In the genomic region with DNA sequence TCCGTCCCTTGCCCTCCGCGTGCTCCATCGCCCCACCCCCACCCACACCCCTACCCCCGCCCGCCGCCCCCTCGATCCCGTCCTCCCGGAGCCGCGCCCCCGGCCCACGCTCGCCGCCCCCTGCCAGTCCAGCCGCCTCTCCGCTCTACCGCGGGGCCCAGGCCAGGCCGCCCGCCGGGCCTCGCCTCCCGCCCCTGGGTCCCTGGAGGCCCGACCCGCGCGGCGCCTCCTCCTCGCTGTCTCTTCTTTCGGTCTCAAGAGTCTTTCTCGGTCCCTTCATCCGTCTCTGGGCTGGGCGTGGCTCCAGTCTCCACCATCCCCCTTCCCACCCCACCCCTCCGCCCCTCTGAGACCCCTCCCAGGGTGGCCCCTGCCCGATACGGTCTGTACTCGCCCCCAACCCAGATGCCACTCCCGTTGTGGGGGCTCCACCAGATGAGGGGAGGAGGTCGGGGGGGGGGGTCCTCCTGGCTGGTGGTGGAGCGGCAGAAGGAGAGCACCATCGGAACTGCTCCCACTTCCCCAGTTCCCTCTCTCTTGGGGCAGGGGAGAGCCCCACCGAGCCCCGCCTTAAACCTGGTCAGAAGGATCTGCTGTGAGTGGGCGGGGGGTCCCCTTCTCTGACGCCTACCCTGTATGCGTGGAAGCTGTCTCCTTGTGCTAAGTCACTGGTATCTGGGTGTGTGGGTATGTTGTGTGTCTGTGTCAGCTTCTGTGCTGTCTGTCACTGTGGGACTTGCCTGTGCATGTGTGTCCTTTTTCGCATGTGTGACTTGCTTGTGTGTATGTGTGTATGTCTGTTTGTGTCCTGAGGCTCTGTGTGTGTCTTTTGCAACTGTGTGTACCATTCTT, we compare ENCODE assay signal across 8 cellular contexts. TPM values are rescaled to one million over a fixed set of nuclear protein-coding genes. Genes with fewer than 3 reads are reported as not detected.
DNase-seq lines count a peak whose midpoint lies in the region; ATAC-seq and TF ChIP-seq lines count a peak whose summit lies in the region.

No MANE protein-coding gene starts in this region.

- ATAC-seq in GM18511 (IDR thresholded peaks at IDR 0.05; ENCODE audit: unreplicated experiment) (peak; percentile 35), upper lobe of left lung (ENCODE audit: low FRiP score in 2 of 2) (peak in 1 of 2 donors; percentile 28), HG03354 (IDR thresholded peaks at IDR 0.05; ENCODE audit: poor library complexity, severe bottlenecking, unreplicated experiment) (no peak)

- H3K9me3 Mint-ChIP-seq in nephron: no peaks in the 10 kb centered on the region

- DNase-seq in KBM-7 (peak; percentile 63), epithelial cell of prostate (ENCODE audit: low read depth, low spot score) (no peak), upper lobe of left lung (peak; percentile 65 to 91), NCI-H1092 treated with DMSO at 0.1 percent for 48 hours (lab: John Stamatoyannopoulos, UW) (no peak)
- DNase-seq in activated CD4-positive, alpha-beta T cell treated with anti-CD3 and anti-CD28 coated beads, Interleukin-2, amount 50 U/mL, for 48 hours: peak; percentile 39 to 51

- WGBS in upper lobe of left lung, 2 donors: 7 to 16% methylated on average over 17 to 25 of the region's 49 CpGs

- H3K36me3 Mint-ChIP-seq in nephron (ENCODE audit: low read depth): no peaks in the 10 kb centered on the region

- TF ChIP-seq POLR2A in upper lobe of left lung (IDR thresholded peaks at IDR 0.05): peak in 1 of 4 donors; percentile 33

- peak overlapping the region; percentile 84 to 89 (median 88) for H3K4me3 Mint-ChIP-seq in nephron

- H3K36me3 ChIP-seq in upper lobe of left lung: peaks cover 0 to 5% (median 0%) of the 10 kb centered on the region in 4 donors

- TF ChIP-seq CTCF in nephron (IDR thresholded peaks at IDR 0.05; ENCODE audit: unreplicated experiment in 3 of 3) (no peak), upper lobe of left lung (IDR thresholded peaks at IDR 0.05) (no peak)

- TF ChIP-seq EP300 in upper lobe of left lung (IDR thresholded peaks at IDR 0.05): no peak

- H3K27ac Mint-ChIP-seq in nephron: peak overlapping the region; percentile 61 to 82 (median 63)

- H3K4me1 ChIP-seq in upper lobe of left lung: peaks cover 39 to 88% (median 73%) of the 10 kb centered on the region in 4 donors

- H3K27me3 Mint-ChIP-seq in nephron (ENCODE audit: low read depth): peaks cover 33% of the 10 kb centered on the region

- peak overlapping the region; percentile 59 to 97 (median 81) for H3K4me3 ChIP-seq in upper lobe of left lung

- H3K27ac ChIP-seq in epithelial cell of prostate: peak overlapping the region; percentile 62
- peak overlapping the region; percentile 85 to 99 (median 94) for H3K27ac ChIP-seq in upper lobe of left lung

- in situ Hi-C loops in KBM-7 (cut with MboI; ENCODE audit: low pct_unique_long_range_greater_than_20kb, low sequenced_read_pairs): no loop called here

- no peaks in the 10 kb centered on the region for H3K27me3 ChIP-seq in upper lobe of left lung

- H3K4me1 Mint-ChIP-seq in nephron: peaks cover 35% of the 10 kb centered on the region

- no peaks in the 10 kb centered on the region for H3K9me3 ChIP-seq in upper lobe of left lung

RNA-seq across cellular contexts. Expression of a gene that starts 1.0 kb away (rescaled TPM):
- 100 to 1,000 TPM in 1 of 6 donors, 10 to 100 TPM in 5; 57.7 to 116 (median 67.9) TPM for total RNA-seq in upper lobe of left lung

RNA-seq across cellular contexts. Expression of a gene that starts 31.8 kb away (rescaled TPM):
- 10 to 100 TPM in 4 of 6 donors, 1 to 10 TPM in 2; 5.1 to 19.9 (median 12.8) TPM for total RNA-seq in upper lobe of left lung

Comparison
In these comparisons a context has a peak if more than half of its experiments do, and no peak if none do; other contexts are left out.
1. DNase-seq: peak in KBM-7 (single experiment), activated CD4-positive, alpha-beta T cell treated with anti-CD3 and anti-CD28 coated beads, Interleukin-2, amount 50 U/mL, for 48 hours (2 of 2) and upper lobe of left lung (2 of 2); none in epithelial cell of prostate (single experiment) and NCI-H1092 treated with DMSO at 0.1 percent for 48 hours (single experiment).